24 cellular contexts compared by ENCODE assay signal in the genomic region with DNA sequence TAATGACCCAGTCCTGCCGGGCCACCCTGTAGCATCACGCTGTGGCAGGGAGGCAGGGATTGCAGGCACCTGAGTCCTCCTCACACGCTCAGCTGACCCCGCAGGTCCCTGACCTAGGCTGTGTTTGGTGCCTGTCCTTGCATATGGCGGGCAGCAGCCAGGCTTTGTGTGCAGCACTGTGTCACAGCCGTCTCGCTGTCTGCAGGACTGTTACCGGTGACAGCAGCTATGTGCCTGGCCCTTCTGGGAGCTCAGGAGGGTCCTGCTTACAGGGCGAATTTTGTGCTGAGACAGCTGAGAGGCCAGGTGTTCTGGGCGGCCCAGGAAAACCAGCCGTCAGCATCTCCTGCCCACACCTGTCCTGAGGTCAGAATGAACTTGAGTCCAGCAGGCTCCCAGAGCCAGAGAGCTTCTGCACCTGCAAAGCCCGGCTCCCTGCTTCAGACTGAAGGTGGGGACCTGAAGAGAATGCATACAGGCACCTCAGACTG. TPM values are rescaled to one million over a fixed set of nuclear protein-coding genes. Genes with fewer than 3 reads are reported as not detected.
DNase-seq lines count a peak whose midpoint lies in the region; ATAC-seq, FAIRE-seq and TF ChIP-seq lines count a peak whose summit lies in the region.
"Had no signal": no experiment of that assay in that cellular context is flagged by ENCODE, and none has a peak within 500 bp of the region (broad histone marks: within the 10 kb centered on the region; RNA-seq: fewer than 3 reads in every experiment).

No MANE protein-coding gene starts in this region.

- no peak overlapping the region for H2BK120ac ChIP-seq in H1 (replicated peaks; ENCODE audit: low read depth, low read length)

- no peaks in the 10 kb centered on the region for H3K79me2 ChIP-seq in H1 (ENCODE audit: control insufficient read depth in 1 of 2, insufficient read depth in 2 of 2, low read length in 2 of 2)
- H3K79me2 ChIP-seq: hepatocyte had no signal

- peak overlapping the region; percentile 11; the same call in 1 of the 2 replicates for H2BK12ac ChIP-seq in H1 (ENCODE audit: low read depth, low read length)

- no peak overlapping the region for H4K5ac ChIP-seq in H1 (ENCODE audit: insufficient read length, low read depth, low read length)

- H4K20me1 ChIP-seq in H1 (replicated peaks in 1 of 2; ENCODE audit: control insufficient read depth in 1 of 2, insufficient read depth in 2 of 2, low read length in 2 of 2): no peaks in the 10 kb centered on the region

- no peak for FAIRE-seq in H1 (lab: Jason Lieb, UNC)
- FAIRE-seq: endothelial cell of umbilical vein, keratinocyte, RCC 7860, small intestine had no signal

- peaks cover 0 to 23% (median 18%) of the 10 kb centered on the region in 4 experiments; a peak in 6 of 7 replicates for H3K27me3 ChIP-seq in H1 (replicated peaks in 1 of 4; ENCODE audit: control insufficient read depth in 3 of 4, extremely low read depth in 1 of 4, insufficient read depth in 3 of 4, low read length in 3 of 4)
- no peaks in the 10 kb centered on the region for H3K27me3 ChIP-seq in upper lobe of right lung
- no peaks in the 10 kb centered on the region for H3K27me3 ChIP-seq in breast epithelium
- H3K27me3 ChIP-seq: hepatocyte had no signal

- H3K4me3 Mint-ChIP-seq in activated naive CD8-positive, alpha-beta T cell treated with anti-CD3 and anti-CD28 coated beads, Interleukin-2, amount 10 ng/mL, durations not matched to agents 7 days and 5 days: no peak overlapping the region
- no peak overlapping the region for H3K4me3 Mint-ChIP-seq in activated naive CD8-positive, alpha-beta T cell treated with anti-CD3 and anti-CD28 coated beads for 36 hours

- H3K56ac ChIP-seq in H1 (replicated peaks; ENCODE audit: insufficient read length, low read depth, low read length): no peak overlapping the region

- no peak overlapping the region for H3K14ac ChIP-seq in H1 (ENCODE audit: insufficient read length)

- H2BK20ac ChIP-seq in H1 (ENCODE audit: low read length): no peak overlapping the region

- H3K79me1 ChIP-seq in H1 (ENCODE audit: low read depth, low read length): no peaks in the 10 kb centered on the region

- no peak for DNase-seq in activated naive CD8-positive, alpha-beta T cell treated with anti-CD3 and anti-CD28 coated beads, Interleukin-2, amount 10 ng/mL, durations not matched to agents 7 days and 5 days
- DNase-seq in activated naive CD8-positive, alpha-beta T cell treated with anti-CD3 and anti-CD28 coated beads for 36 hours: no peak
- peak; percentile 99 for DNase-seq in RPMI8226
- DNase-seq in H1 (ENCODE audit: low read depth in 1 of 2, low spot score in 2 of 2): no peak
- peak; percentile 42 for DNase-seq in upper lobe of right lung
- no peak for DNase-seq in breast epithelium (ENCODE audit: low spot score in 2 of 2)
- DNase-seq in stimulated activated CD4-positive, alpha-beta T cell treated with anti-CD3 and anti-CD28 coated beads, Interleukin-4, amount 100 ng/mL, for 1 hour: no peak
- DNase-seq: activated naive CD4-positive, alpha-beta T cell treated with Interleukin-2 at 50 U/mL for 16 hours; cortex of kidney; GDM1; mesenchymal stem cell; NCI-H1417; NCI-H774; small intestine; stimulated activated CD4-positive, alpha-beta T cell treated with anti-CD3 and anti-CD28 coated beads, Interleukin-4, amount 100 ng/mL, for 24 hours had no signal

- no peak overlapping the region for H3K4ac ChIP-seq in H1 (replicated peaks; ENCODE audit: insufficient read length, low read depth, low read length)

- peaks cover 5% of the 10 kb centered on the region; the same call in 1 of the 2 replicates for H3K23me2 ChIP-seq in H1 (ENCODE audit: low read depth, low read length)

- H2BK5ac ChIP-seq in H1 (ENCODE audit: low read depth, low read length): no peak overlapping the region; the same call in 1 of the 2 replicates

- H3K4me1 Mint-ChIP-seq in activated naive CD8-positive, alpha-beta T cell treated with anti-CD3 and anti-CD28 coated beads, Interleukin-2, amount 10 ng/mL, durations not matched to agents 7 days and 5 days: peaks cover 56% of the 10 kb centered on the region
- peaks cover 51% of the 10 kb centered on the region for H3K4me1 Mint-ChIP-seq in activated naive CD8-positive, alpha-beta T cell treated with anti-CD3 and anti-CD28 coated beads for 36 hours

- H3K4me1 ChIP-seq in H1 (replicated peaks in 1 of 4; ENCODE audit: control insufficient read depth in 3 of 4, insufficient read depth in 4 of 4, low read length in 3 of 4) (peaks cover 0 to 4% (median 0%) of the 10 kb centered on the region in 4 experiments; a peak in 4 of 7 replicates), upper lobe of right lung (peaks cover 29% of the 10 kb centered on the region), breast epithelium (peaks cover under 1 to 12% of the 10 kb centered on the region in 2 donors)

- H3K4me3 ChIP-seq in H1 (ENCODE audit: extremely low read depth in 1 of 4, insufficient read depth in 2 of 4, low read depth in 3 of 4, low read length in 4 of 4): no peak overlapping the region
- no peak overlapping the region for H3K4me3 ChIP-seq in upper lobe of right lung
- no peak overlapping the region for H3K4me3 ChIP-seq in breast epithelium
- H3K4me3 ChIP-seq: hepatocyte had no signal

- TF ChIP-seq POLR2A in H1 (IDR thresholded peaks at IDR 0.05; ENCODE audit: control extremely low read depth in 1 of 2, low read depth in 2 of 2, low read length in 2 of 2) (no peak), breast epithelium (IDR thresholded peaks at IDR 0.05) (no peak)

- peak overlapping the region; percentile 72; the same call in 1 of the 2 replicates for H2BK15ac ChIP-seq in H1 (ENCODE audit: low read length)

- peak overlapping the region; percentile 23 for H3K27ac Mint-ChIP-seq in activated naive CD8-positive, alpha-beta T cell treated with anti-CD3 and anti-CD28 coated beads, Interleukin-2, amount 10 ng/mL, durations not matched to agents 7 days and 5 days
- H3K27ac Mint-ChIP-seq in activated naive CD8-positive, alpha-beta T cell treated with anti-CD3 and anti-CD28 coated beads for 36 hours: no peak overlapping the region

- H3K18ac ChIP-seq in H1 (ENCODE audit: extremely low read depth, low read length): no peak overlapping the region

- peak overlapping the region; percentile 42 for H4K91ac ChIP-seq in H1 (replicated peaks; ENCODE audit: insufficient read length, low read length)

- no peak for TF ChIP-seq RAD21 in H1 (IDR thresholded peaks at IDR 0.05 in 1 of 2, conservative IDR thresholded peaks at IDR 0.05 in 1 of 2; ENCODE audit: low read depth in 2 of 2, low read length in 2 of 2)

- POLR2A ChIA-PET in activated naive CD8-positive, alpha-beta T cell treated with anti-CD3 and anti-CD28 coated beads, Interleukin-2, amount 10 ng/mL, durations not matched to agents 7 days and 5 days (lab: Charles Lee): interaction anchor here (8.4 kb wide), 1 partner anchor 11 kb away, joined by 93 read pairs; a partner anchor contains a TSS
- POLR2A ChIA-PET in H1 (lab: Charles Lee; ENCODE audit: partially characterized antibody): interaction anchor here (0.9 to 1.2 kb wide), 4 partner anchors 10 to 170 kb away, joined by 3 to 5 read pairs (median 3); no protein-coding TSS in a partner anchor

- H3K9me3 ChIP-seq in H1 (ENCODE audit: insufficient read depth in 2 of 2, low read depth in 1 of 2, low read length in 1 of 2) (no peaks in the 10 kb centered on the region), upper lobe of right lung (no peaks in the 10 kb centered on the region), breast epithelium (no peaks in the 10 kb centered on the region)
- H3K9me3 ChIP-seq: psoas muscle had no signal

- no peak overlapping the region for H2AFZ ChIP-seq in H1 (ENCODE audit: low read length)

- TF ChIP-seq EP300 in H1 (IDR thresholded peaks at IDR 0.05; ENCODE audit: borderline replicate concordance in 1 of 2, low read depth in 2 of 2, low read length in 2 of 2): no peak

- no peak overlapping the region for H3K9ac ChIP-seq in H1 (replicated peaks in 1 of 4; ENCODE audit: extremely low read depth in 1 of 4, low read depth in 3 of 4, low read length in 3 of 4)

- H3K9me3 Mint-ChIP-seq in activated naive CD8-positive, alpha-beta T cell treated with anti-CD3 and anti-CD28 coated beads, Interleukin-2, amount 10 ng/mL, durations not matched to agents 7 days and 5 days: no peaks in the 10 kb centered on the region
- H3K9me3 Mint-ChIP-seq in activated naive CD8-positive, alpha-beta T cell treated with anti-CD3 and anti-CD28 coated beads for 36 hours: no peaks in the 10 kb centered on the region
- H3K9me3 Mint-ChIP-seq: nephron had no signal

- no peak overlapping the region; a peak in 1 of 4 replicates for H3K4me2 ChIP-seq in H1 (ENCODE audit: insufficient read depth in 1 of 2, low read depth in 2 of 2, low read length in 2 of 2)

- H3K27ac ChIP-seq in H1 (ENCODE audit: low read depth, low read length): no peak overlapping the region
- no peak overlapping the region for H3K27ac ChIP-seq in upper lobe of right lung
- H3K27ac ChIP-seq in breast epithelium: peak overlapping the region in 1 of 2 donors; percentile 99

- H4K8ac ChIP-seq in H1 (ENCODE audit: extremely low read depth, insufficient read depth, low read length): no peak overlapping the region

- no peak overlapping the region for H2AK5ac ChIP-seq in H1 (ENCODE audit: low read depth, low read length)

- intact Hi-C loops in upper lobe of right lung (cut with DNase I) (no loop called here), breast epithelium (cut with DNase I; ENCODE audit: low total_unique reads) (loop anchor here (10.0 kb wide), 1 partner anchor 201 kb away; a partner anchor contains a TSS)

- WGBS in H1 (ENCODE audit: extremely low coverage in 1 of 2, insufficient coverage in 1 of 2, insufficient read length in 1 of 2, insufficient replicate concordance in 2 of 2, low coverage in 1 of 2, low lambda C conversion rate in 2 of 2, missing lambda C conversion rate in 1 of 2), 2 experiments: 92% methylated on average over 12 of the region's 12 CpGs; no CpG with 5 or more reads in 1 of the 2 experiments

- H3K36me3 ChIP-seq in H1 (ENCODE audit: control insufficient read depth in 2 of 4, insufficient read depth in 4 of 4, low read length in 3 of 4): no peaks in the 10 kb centered on the region
- H3K36me3 ChIP-seq in upper lobe of right lung: no peaks in the 10 kb centered on the region
- H3K36me3 ChIP-seq in breast epithelium: no peaks in the 10 kb centered on the region

- TF ChIP-seq CTCF in H1 (IDR thresholded peaks at IDR 0.05; ENCODE audit: control extremely low read depth in 1 of 3, insufficient read depth in 1 of 3, low read depth in 1 of 3, low read length in 3 of 3): no peak
- no peak for TF ChIP-seq CTCF in upper lobe of right lung (IDR thresholded peaks at IDR 0.05)
- TF ChIP-seq CTCF in breast epithelium (IDR thresholded peaks at IDR 0.05): no peak

- H3K23ac ChIP-seq in H1 (ENCODE audit: insufficient read length): no peak overlapping the region

- no peak for ATAC-seq in activated naive CD8-positive, alpha-beta T cell treated with anti-CD3 and anti-CD28 coated beads, Interleukin-2, amount 10 ng/mL, durations not matched to agents 7 days and 5 days (ENCODE audit: low read depth)
- no peak for ATAC-seq in upper lobe of right lung
- ATAC-seq in HG02870 (IDR thresholded peaks at IDR 0.05; ENCODE audit: unreplicated experiment): no peak
- ATAC-seq: psoas muscle had no signal

- H3K27me3 Mint-ChIP-seq in activated naive CD8-positive, alpha-beta T cell treated with anti-CD3 and anti-CD28 coated beads, Interleukin-2, amount 10 ng/mL, durations not matched to agents 7 days and 5 days: peaks cover 2% of the 10 kb centered on the region
- H3K27me3 Mint-ChIP-seq in activated naive CD8-positive, alpha-beta T cell treated with anti-CD3 and anti-CD28 coated beads for 36 hours: peaks cover 3% of the 10 kb centered on the region

- CTCF ChIA-PET in H1 (lab: Charles Lee; ENCODE audit: partially characterized antibody): interaction anchor here (0.6 to 18.5 kb wide), 10 partner anchors 8 to 445 kb away, joined by 3 to 361 read pairs (median 4); no protein-coding TSS in a partner anchor

- H3K36me3 Mint-ChIP-seq in activated naive CD8-positive, alpha-beta T cell treated with anti-CD3 and anti-CD28 coated beads, Interleukin-2, amount 10 ng/mL, durations not matched to agents 7 days and 5 days: no peaks in the 10 kb centered on the region
- H3K36me3 Mint-ChIP-seq in activated naive CD8-positive, alpha-beta T cell treated with anti-CD3 and anti-CD28 coated beads for 36 hours: no peaks in the 10 kb centered on the region

RNA-seq across cellular contexts. Expression of a gene that starts 10.4 kb away (rescaled TPM):
- total RNA-seq in activated naive CD8-positive, alpha-beta T cell treated with anti-CD3 and anti-CD28 coated beads, Interleukin-2, amount 10 ng/mL, durations not matched to agents 7 days and 5 days: 10 to 100 TPM; 62.1 to 62.8 TPM
- total RNA-seq in activated naive CD8-positive, alpha-beta T cell treated with anti-CD3 and anti-CD28 coated beads for 36 hours: 10 to 100 TPM; 59.5 to 61.7 TPM
- total RNA-seq in H1 (2021; fragmentation: NEBNext Ultra II Directional; extraction: Animal tissue kit (Norgen Biotek cat#: 25700)): 4.4 and 5.3 TPM in 2 replicates
- polyA plus RNA-seq in H1 (2011; rRNA removed): 3.3 and 3.8 TPM in 2 replicates
- 2.8 TPM for polyA plus RNA-seq in H1 (2011; cell fraction: cytosol; rRNA removed)
- polyA plus RNA-seq in H1 (2011; cell fraction: nucleus; rRNA removed): 5.1 TPM
- polyA plus RNA-seq in H1 (2012, experiment 1 of 2): 1.8 to 4.2 TPM (median 3.5 TPM) in 4 replicates
- polyA plus RNA-seq in H1 (2012, experiment 2 of 2): 3.3 TPM
- polyA plus RNA-seq in H1 (2013, experiment 1 of 2): 4.2 TPM
- polyA plus RNA-seq in H1 (2013, experiment 2 of 2): 4.2 TPM
- 0.76 and 1.4 TPM in 2 replicates for polyA minus RNA-seq in H1 (2011; rRNA and poly(A)+ RNA removed)
- polyA minus RNA-seq in H1 (2011; cell fraction: cytosol; rRNA and poly(A)+ RNA removed): 4.3 TPM
- 3.3 TPM for polyA minus RNA-seq in H1 (2011; cell fraction: nucleus; rRNA and poly(A)+ RNA removed)
- total RNA-seq in upper lobe of right lung (32.8 TPM), breast epithelium (100 to 1,000 TPM in 1 of 3 donors, 10 to 100 TPM in 2; 18.9 to 132 (median 56.4) TPM)

RNA-seq across cellular contexts. Expression of a gene that starts 21.0 kb away (rescaled TPM):
- under 1 TPM in 1 of 2 experiments, not detected in 1; 0.17 TPM for total RNA-seq in activated naive CD8-positive, alpha-beta T cell treated with anti-CD3 and anti-CD28 coated beads, Interleukin-2, amount 10 ng/mL, durations not matched to agents 7 days and 5 days
- total RNA-seq in activated naive CD8-positive, alpha-beta T cell treated with anti-CD3 and anti-CD28 coated beads for 36 hours: under 1 TPM in 1 of 2 experiments, not detected in 1; 0.16 TPM
- not detected in 2 replicates for total RNA-seq in H1 (2021; fragmentation: NEBNext Ultra II Directional; extraction: Animal tissue kit (Norgen Biotek cat#: 25700))
- 0.03 TPM in 1 of 2 replicates, not detected in the other for polyA plus RNA-seq in H1 (2011; rRNA removed)
- not detected for polyA plus RNA-seq in H1 (2011; cell fraction: cytosol; rRNA removed)
- polyA plus RNA-seq in H1 (2011; cell fraction: nucleus; rRNA removed): not detected
- polyA plus RNA-seq in H1 (2012, experiment 1 of 2): not detected in 4 replicates
- not detected for polyA plus RNA-seq in H1 (2012, experiment 2 of 2)
- polyA plus RNA-seq in H1 (2013, experiment 1 of 2): not detected
- polyA plus RNA-seq in H1 (2013, experiment 2 of 2): not detected
- polyA minus RNA-seq in H1 (2011; rRNA and poly(A)+ RNA removed): not detected in 2 replicates
- polyA minus RNA-seq in H1 (2011; cell fraction: cytosol; rRNA and poly(A)+ RNA removed): not detected
- not detected for polyA minus RNA-seq in H1 (2011; cell fraction: nucleus; rRNA and poly(A)+ RNA removed)
- total RNA-seq in upper lobe of right lung: 0.29 TPM
- total RNA-seq in breast epithelium: 1 to 10 TPM in 2 of 3 donors, not detected in 1; 4.3 to 6.1 TPM
- total RNA-seq: endothelial cell of umbilical vein, HT1080, temporal lobe had no signal
- polyA plus RNA-seq: endothelial cell of umbilical vein, keratinocyte had no signal

Comparison
In these comparisons a context has a peak if more than half of its experiments do, and no peak if none do; other contexts are left out.
1. DNase-seq: peak in RPMI8226 (single experiment) and upper lobe of right lung (single experiment); none in activated naive CD8-positive, alpha-beta T cell treated with anti-CD3 and anti-CD28 coated beads, Interleukin-2, amount 10 ng/mL, durations not matched to agents 7 days and 5 days (single experiment), activated naive CD8-positive, alpha-beta T cell treated with anti-CD3 and anti-CD28 coated beads for 36 hours (single experiment), H1 (0 of 2), breast epithelium (0 of 2) and stimulated activated CD4-positive, alpha-beta T cell treated with anti-CD3 and anti-CD28 coated beads, Interleukin-4, amount 100 ng/mL, for 1 hour (single experiment).